8 cellular contexts compared by ENCODE assay signal in genomic region chr14:100662850-100663527, GRCh38.
DNase-seq lines count a peak whose midpoint lies in the region; ATAC-seq, FAIRE-seq and TF ChIP-seq lines count a peak whose summit lies in the region.

No MANE protein-coding gene starts in this region.

- TF ChIP-seq RAD21 in SK-N-SH (IDR thresholded peaks at IDR 0.05; ENCODE audit: low read length) = peak; percentile 89

- intact Hi-C loops in left cardiac atrium (cut with DNase I) = loop anchor here (5.0 to 10.0 kb wide), 2 partner anchors 232 to 964 kb away; no protein-coding TSS in a partner anchor

- peaks cover 0 to 48% of the 10 kb centered on the region in 2 experiments; a peak in 1 of 4 replicates for H3K4me1 ChIP-seq in SK-N-SH (ENCODE audit: control insufficient read depth in 1 of 2, insufficient read depth in 2 of 2, low read depth in 1 of 2, low read length in 1 of 2)

- DNase-seq in DMS 273 (lab: John Stamatoyannopoulos, UW; ENCODE audit: unreplicated experiment) = peak; percentile 90
- DNase-seq in HT-29 (ENCODE audit: low spot score) = peak; percentile 75
- DNase-seq in SK-N-SH = peak; percentile 85
- peak; percentile 20 for DNase-seq in activated naive CD8-positive, alpha-beta T cell treated with anti-CD3 and anti-CD28 coated beads, Interleukin-2, amount 50 U/mL, for 16 hours (ENCODE audit: low read depth, low spot score)
- DNase-seq in left cardiac atrium = peak; percentile 66
- peak; percentile 76 for DNase-seq in retina
- DNase-seq in GM12892 (ENCODE audit: insufficient read length) = no peak

- no peaks in the 10 kb centered on the region for H3K9me2 ChIP-seq in SK-N-SH

- FAIRE-seq in GM12892 (lab: Jason Lieb, UNC) = no peak

- no peak overlapping the region; a peak in 1 of 4 replicates for H3K4me3 ChIP-seq in SK-N-SH (ENCODE audit: low read depth in 2 of 2, low read length in 1 of 2)

- no peak overlapping the region for H3K4me2 ChIP-seq in SK-N-SH

- TF ChIP-seq EP300 in SK-N-SH (IDR thresholded peaks at IDR 0.05; ENCODE audit: borderline replicate concordance in 1 of 2, low read depth in 1 of 2, low read length in 1 of 2) = no peak

- H3F3A ChIP-seq in SK-N-SH (replicated peaks; ENCODE audit: insufficient read depth) = no peaks in the 10 kb centered on the region

- H3K9ac ChIP-seq in SK-N-SH = no peak overlapping the region

- CTCF ChIA-PET in SK-N-SH (lab: Yijun Ruan, JAX) = interaction anchor here (0.5 to 6.6 kb wide), 39 partner anchors 9 to 925 kb away, joined by 3 to 52 read pairs (median 4); partner anchors contain the start of genes DLK1 and RTL1

- no peaks in the 10 kb centered on the region for H4K20me1 ChIP-seq in SK-N-SH (ENCODE audit: insufficient read depth)

- WGBS in SK-N-SH (ENCODE audit: low lambda C conversion rate) = 51% methylated on average over 13 of the region's 15 CpGs

- TF ChIP-seq CTCF in SK-N-SH (IDR thresholded peaks at IDR 0.05) = peak; percentile 96

- no peaks in the 10 kb centered on the region for H3K79me2 ChIP-seq in SK-N-SH (ENCODE audit: insufficient read depth)

- ATAC-seq in left cardiac atrium (peak in 1 of 2 donors; percentile 52), HG02642 (IDR thresholded peaks at IDR 0.05; ENCODE audit: poor library complexity, unreplicated experiment) (no peak)

- H3K27ac ChIP-seq in SK-N-SH (ENCODE audit: low read depth in 2 of 2, low read length in 1 of 2) = peak overlapping the region in 1 of 2 experiments; percentile 77; a peak in 2 of 4 replicates

- H3K36me3 ChIP-seq in SK-N-SH (replicated peaks in 1 of 2; ENCODE audit: control insufficient read depth in 1 of 2, insufficient read depth in 2 of 2, low read length in 1 of 2) = no peaks in the 10 kb centered on the region

- H3K9me3 ChIP-seq in SK-N-SH = no peaks in the 10 kb centered on the region

- TF ChIP-seq POLR2A in GM12892 (IDR thresholded peaks at IDR 0.05; ENCODE audit: low read depth, low read length) = no peak

- H3K27me3 ChIP-seq in SK-N-SH (ENCODE audit: insufficient read depth) = no peaks in the 10 kb centered on the region

- no peak overlapping the region for H2AFZ ChIP-seq in SK-N-SH (ENCODE audit: low read depth)

- POLR2A ChIA-PET in SK-N-SH (lab: Yijun Ruan, JAX) = interaction anchor here (0.6 to 1.4 kb wide), 8 partner anchors 10 to 121 kb away, joined by 3 to 8 read pairs (median 3); no protein-coding TSS in a partner anchor

TF ChIP-seq in SK-N-SH, 30 proteins besides CTCF, POLR2A, EP300 and RAD21 (continues in another document):
- no peak for TF ChIP-seq ELF1 (IDR thresholded peaks at IDR 0.05)
- 0 out of 2 replicates have a peak, but pooled peaks have one; percentile 9 for TF ChIP-seq NRF1 (IDR thresholded peaks at IDR 0.05; ENCODE audit: low read depth, low read length)
- TF ChIP-seq EZH2phosphoT487 (IDR thresholded peaks at IDR 0.05; ENCODE audit: borderline replicate concordance, low read depth) = no peak
- TF ChIP-seq CHD2 (IDR thresholded peaks at IDR 0.05; ENCODE audit: low read length, partially characterized antibody) = no peak
- no peak for TF ChIP-seq RFX5 (IDR thresholded peaks at IDR 0.05; ENCODE audit: low read length)
- TF ChIP-seq SMC3 (IDR thresholded peaks at IDR 0.05; ENCODE audit: low read depth, low read length) = peak; percentile 47
- TF ChIP-seq FOSL2 (IDR thresholded peaks at IDR 0.05; ENCODE audit: borderline replicate concordance, low read depth) = no peak
- no peak for TF ChIP-seq TCF12 (IDR thresholded peaks at IDR 0.05)
- TF ChIP-seq MEF2A (IDR thresholded peaks at IDR 0.05; ENCODE audit: borderline replicate concordance, low read depth) = no peak
- no peak; the same call in 1 of the 2 replicates for TF ChIP-seq RCOR1 (IDR thresholded peaks at IDR 0.05; ENCODE audit: low read length)
- TF ChIP-seq MXI1 (IDR thresholded peaks at IDR 0.05; ENCODE audit: low read depth, low read length) = no peak
- no peak for TF ChIP-seq NFIC (IDR thresholded peaks at IDR 0.05; ENCODE audit: borderline replicate concordance)
- no peak for TF ChIP-seq JUND (IDR thresholded peaks at IDR 0.05)
- TF ChIP-seq, protein P1, sequence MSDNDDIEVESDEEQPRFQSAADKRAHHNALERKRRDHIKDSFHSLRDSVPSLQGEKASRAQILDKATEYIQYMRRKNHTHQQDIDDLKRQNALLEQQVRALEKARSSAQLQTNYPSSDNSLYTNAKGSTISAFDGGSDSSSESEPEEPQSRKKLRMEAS (IDR thresholded peaks at IDR 0.05; ENCODE audit: low read depth) = no peak
- TF ChIP-seq, protein P2, sequence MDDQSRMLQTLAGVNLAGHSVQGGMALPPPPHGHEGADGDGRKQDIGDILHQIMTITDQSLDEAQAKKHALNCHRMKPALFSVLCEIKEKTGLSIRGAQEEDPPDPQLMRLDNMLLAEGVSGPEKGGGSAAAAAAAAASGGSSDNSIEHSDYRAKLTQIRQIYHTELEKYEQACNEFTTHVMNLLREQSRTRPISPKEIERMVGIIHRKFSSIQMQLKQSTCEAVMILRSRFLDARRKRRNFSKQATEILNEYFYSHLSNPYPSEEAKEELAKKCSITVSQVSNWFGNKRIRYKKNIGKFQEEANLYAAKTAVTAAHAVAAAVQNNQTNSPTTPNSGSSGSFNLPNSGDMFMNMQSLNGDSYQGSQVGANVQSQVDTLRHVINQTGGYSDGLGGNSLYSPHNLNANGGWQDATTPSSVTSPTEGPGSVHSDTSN (IDR thresholded peaks at IDR 0.05) = no peak
- TF ChIP-seq, protein P3, sequence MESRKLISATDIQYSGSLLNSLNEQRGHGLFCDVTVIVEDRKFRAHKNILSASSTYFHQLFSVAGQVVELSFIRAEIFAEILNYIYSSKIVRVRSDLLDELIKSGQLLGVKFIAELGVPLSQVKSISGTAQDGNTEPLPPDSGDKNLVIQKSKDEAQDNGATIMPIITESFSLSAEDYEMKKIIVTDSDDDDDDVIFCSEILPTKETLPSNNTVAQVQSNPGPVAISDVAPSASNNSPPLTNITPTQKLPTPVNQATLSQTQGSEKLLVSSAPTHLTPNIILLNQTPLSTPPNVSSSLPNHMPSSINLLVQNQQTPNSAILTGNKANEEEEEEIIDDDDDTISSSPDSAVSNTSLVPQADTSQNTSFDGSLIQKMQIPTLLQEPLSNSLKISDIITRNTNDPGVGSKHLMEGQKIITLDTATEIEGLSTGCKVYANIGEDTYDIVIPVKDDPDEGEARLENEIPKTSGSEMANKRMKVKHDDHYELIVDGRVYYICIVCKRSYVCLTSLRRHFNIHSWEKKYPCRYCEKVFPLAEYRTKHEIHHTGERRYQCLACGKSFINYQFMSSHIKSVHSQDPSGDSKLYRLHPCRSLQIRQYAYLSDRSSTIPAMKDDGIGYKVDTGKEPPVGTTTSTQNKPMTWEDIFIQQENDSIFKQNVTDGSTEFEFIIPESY (IDR thresholded peaks at IDR 0.05; ENCODE audit: borderline replicate concordance, low read depth) = no peak
- TF ChIP-seq, protein P4, sequence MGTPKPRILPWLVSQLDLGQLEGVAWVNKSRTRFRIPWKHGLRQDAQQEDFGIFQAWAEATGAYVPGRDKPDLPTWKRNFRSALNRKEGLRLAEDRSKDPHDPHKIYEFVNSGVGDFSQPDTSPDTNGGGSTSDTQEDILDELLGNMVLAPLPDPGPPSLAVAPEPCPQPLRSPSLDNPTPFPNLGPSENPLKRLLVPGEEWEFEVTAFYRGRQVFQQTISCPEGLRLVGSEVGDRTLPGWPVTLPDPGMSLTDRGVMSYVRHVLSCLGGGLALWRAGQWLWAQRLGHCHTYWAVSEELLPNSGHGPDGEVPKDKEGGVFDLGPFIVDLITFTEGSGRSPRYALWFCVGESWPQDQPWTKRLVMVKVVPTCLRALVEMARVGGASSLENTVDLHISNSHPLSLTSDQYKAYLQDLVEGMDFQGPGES (IDR thresholded peaks at IDR 0.05; ENCODE audit: low read depth, low read length) = no peak
- TF ChIP-seq, protein P5, sequence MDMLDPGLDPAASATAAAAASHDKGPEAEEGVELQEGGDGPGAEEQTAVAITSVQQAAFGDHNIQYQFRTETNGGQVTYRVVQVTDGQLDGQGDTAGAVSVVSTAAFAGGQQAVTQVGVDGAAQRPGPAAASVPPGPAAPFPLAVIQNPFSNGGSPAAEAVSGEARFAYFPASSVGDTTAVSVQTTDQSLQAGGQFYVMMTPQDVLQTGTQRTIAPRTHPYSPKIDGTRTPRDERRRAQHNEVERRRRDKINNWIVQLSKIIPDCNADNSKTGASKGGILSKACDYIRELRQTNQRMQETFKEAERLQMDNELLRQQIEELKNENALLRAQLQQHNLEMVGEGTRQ (IDR thresholded peaks at IDR 0.05; ENCODE audit: borderline replicate concordance, low read depth, low read length) = no peak
- TF ChIP-seq GATA2 (CRISPR knock-in tag; IDR thresholded peaks at IDR 0.05) = no peak
- no peak for TF ChIP-seq POLR2AphosphoS5 (IDR thresholded peaks at IDR 0.05; ENCODE audit: low read depth, low read length)
- no peak for TF ChIP-seq TAF1 (IDR thresholded peaks at IDR 0.05; ENCODE audit: borderline replicate concordance, low read depth, low read length)
- TF ChIP-seq FOXJ3 (CRISPR knock-in tag; IDR thresholded peaks at IDR 0.05) = no peak
- TF ChIP-seq YY1 (IDR thresholded peaks at IDR 0.05; ENCODE audit: low read depth) = no peak
- no peak for TF ChIP-seq SIN3A (IDR thresholded peaks at IDR 0.05; ENCODE audit: borderline replicate concordance, low read depth, low read length)
- no peak for TF ChIP-seq FOXM1 (IDR thresholded peaks at IDR 0.05; ENCODE audit: low read depth)
